1 cellular context compared by ENCODE assay signal in the genomic region with DNA sequence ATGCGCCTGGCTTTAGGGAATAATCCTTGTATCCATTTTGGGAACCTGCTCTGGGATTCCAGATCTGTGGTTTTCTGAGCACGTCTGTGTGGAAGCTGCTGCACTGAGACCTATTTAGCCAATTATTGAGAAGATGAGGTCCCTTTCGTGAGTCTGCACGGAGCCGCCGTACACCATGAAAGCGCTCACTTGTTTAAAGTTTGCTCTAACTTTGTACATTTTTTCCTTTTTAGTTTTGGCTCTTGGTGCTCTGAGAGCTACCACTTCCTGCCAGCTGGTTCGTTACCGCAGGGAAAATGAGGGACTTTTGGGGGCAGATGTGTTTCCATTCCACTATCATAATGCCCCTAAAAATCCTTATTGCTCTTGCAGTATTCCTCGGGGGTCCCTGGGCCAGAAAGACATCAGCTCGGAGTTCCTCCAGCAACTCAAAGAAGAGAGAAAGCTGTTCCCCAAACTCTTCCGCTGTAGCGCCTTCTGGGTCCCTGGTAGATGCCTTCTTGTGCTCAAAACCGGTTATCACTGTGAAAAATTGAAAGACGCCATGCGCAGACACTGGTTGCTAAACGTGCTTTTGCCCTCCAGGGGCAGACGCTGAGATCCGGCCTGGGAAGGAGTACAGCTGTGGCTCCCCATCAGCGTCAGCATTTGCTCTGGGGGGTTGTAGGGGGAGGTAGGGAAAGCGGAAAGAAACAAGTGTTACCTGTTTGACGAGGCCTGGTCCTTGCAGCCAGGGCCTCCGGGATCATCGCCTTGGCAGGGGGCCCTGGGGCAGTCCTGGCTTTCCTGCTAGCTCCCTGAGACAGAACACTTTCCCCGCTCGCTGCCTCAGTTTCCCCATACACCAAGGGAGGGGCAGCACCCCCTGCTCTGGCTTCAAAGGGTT.
TF ChIP-seq lines count a peak whose summit lies in the region.

No MANE protein-coding gene starts in this region.

TF ChIP-seq in GM12878, 131 proteins besides CTCF, POLR2A, EP300 and RAD21 (continued from another document):
- TF ChIP-seq, protein P1, sequence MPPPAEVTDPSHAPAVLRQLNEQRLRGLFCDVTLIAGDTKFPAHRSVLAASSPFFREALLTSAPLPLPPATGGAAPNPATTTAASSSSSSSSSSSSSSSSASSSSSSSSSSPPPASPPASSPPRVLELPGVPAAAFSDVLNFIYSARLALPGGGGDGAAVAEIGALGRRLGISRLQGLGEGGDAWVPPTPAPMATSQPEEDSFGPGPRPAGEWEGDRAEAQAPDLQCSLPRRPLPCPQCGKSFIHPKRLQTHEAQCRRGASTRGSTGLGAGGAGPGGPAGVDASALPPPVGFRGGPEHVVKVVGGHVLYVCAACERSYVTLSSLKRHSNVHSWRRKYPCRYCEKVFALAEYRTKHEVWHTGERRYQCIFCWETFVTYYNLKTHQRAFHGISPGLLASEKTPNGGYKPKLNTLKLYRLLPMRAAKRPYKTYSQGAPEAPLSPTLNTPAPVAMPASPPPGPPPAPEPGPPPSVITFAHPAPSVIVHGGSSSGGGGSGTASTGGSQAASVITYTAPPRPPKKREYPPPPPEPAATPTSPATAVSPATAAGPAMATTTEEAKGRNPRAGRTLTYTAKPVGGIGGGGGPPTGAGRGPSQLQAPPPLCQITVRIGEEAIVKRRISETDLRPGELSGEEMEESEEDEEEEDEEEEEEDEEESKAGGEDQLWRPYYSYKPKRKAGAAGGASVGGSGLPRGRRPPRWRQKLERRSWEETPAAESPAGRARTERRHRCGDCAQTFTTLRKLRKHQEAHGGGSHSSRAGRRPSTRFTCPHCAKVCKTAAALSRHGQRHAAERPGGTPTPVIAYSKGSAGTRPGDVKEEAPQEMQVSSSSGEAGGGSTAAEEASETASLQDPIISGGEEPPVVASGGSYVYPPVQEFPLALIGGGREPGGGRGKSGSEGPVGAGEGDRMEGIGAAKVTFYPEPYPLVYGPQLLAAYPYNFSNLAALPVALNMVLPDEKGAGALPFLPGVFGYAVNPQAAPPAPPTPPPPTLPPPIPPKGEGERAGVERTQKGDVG (CRISPR knock-in tag; IDR thresholded peaks at IDR 0.05): no peak
- TF ChIP-seq STAT1 (conservative IDR thresholded peaks at IDR 0.05) (no peak), ZNF207 (IDR thresholded peaks at IDR 0.05; ENCODE audit: borderline replicate concordance) (no peak), HDAC2 (IDR thresholded peaks at IDR 0.05) (no peak), EGR1 (IDR thresholded peaks at IDR 0.05; ENCODE audit: borderline replicate concordance in 1 of 2, low read depth in 2 of 2, low read length in 2 of 2) (no peak), RUNX3 (IDR thresholded peaks at IDR 0.05; ENCODE audit: low read length) (peak; percentile 93), BRCA1 (IDR thresholded peaks at IDR 0.05; ENCODE audit: low read depth, low read length) (no peak), NBN (IDR thresholded peaks at IDR 0.05) (0 out of 2 replicates have a peak, but pooled peaks have one; percentile 51), MYC (IDR thresholded peaks at IDR 0.05; ENCODE audit: insufficient read depth, insufficient read length, insufficient replicate concordance, low read length, severe bottlenecking) (no peak), TARDBP (IDR thresholded peaks at IDR 0.05; ENCODE audit: borderline replicate concordance) (0 out of 2 replicates have a peak, but pooled peaks have one; percentile 40), BMI1 (IDR thresholded peaks at IDR 0.05; ENCODE audit: borderline replicate concordance) (no peak), HDGF (IDR thresholded peaks at IDR 0.05) (peak; percentile 71; the same call in 1 of the 2 replicates), IKZF2 (IDR thresholded peaks at IDR 0.05) (peak; percentile 63 to 72), BHLHE40 (IDR thresholded peaks at IDR 0.05; ENCODE audit: borderline replicate concordance in 1 of 2, low read depth in 2 of 2, low read length in 1 of 2) (peak; percentile 49 to 54; a peak in 3 of 4 replicates), MTA2 (IDR thresholded peaks at IDR 0.05; ENCODE audit: low read depth) (0 out of 2 replicates have a peak, but pooled peaks have one; percentile 19), SIN3A (IDR thresholded peaks at IDR 0.05; ENCODE audit: low read depth, low read length) (peak; percentile 57; the same call in 1 of the 2 replicates), TAF1 (IDR thresholded peaks at IDR 0.05; ENCODE audit: borderline replicate concordance, low read depth, low read length) (no peak), SMARCA5 (IDR thresholded peaks at IDR 0.05) (peak; percentile 85), SP1 (IDR thresholded peaks at IDR 0.05; ENCODE audit: low read depth, low read length) (peak; percentile 31), SMAD5 (IDR thresholded peaks at IDR 0.05; ENCODE audit: low read depth) (no peak), POLR2AphosphoS2 (IDR thresholded peaks at IDR 0.05; ENCODE audit: low read depth, low read length) (no peak), EED (IDR thresholded peaks at IDR 0.05; ENCODE audit: low read depth) (peak; percentile 68), TCF7 (IDR thresholded peaks at IDR 0.05; ENCODE audit: borderline replicate concordance) (no peak), MXI1 (IDR thresholded peaks at IDR 0.05; ENCODE audit: low read depth, low read length) (peak; percentile 33)
- TF ChIP-seq, protein P2, sequence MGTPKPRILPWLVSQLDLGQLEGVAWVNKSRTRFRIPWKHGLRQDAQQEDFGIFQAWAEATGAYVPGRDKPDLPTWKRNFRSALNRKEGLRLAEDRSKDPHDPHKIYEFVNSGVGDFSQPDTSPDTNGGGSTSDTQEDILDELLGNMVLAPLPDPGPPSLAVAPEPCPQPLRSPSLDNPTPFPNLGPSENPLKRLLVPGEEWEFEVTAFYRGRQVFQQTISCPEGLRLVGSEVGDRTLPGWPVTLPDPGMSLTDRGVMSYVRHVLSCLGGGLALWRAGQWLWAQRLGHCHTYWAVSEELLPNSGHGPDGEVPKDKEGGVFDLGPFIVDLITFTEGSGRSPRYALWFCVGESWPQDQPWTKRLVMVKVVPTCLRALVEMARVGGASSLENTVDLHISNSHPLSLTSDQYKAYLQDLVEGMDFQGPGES (IDR thresholded peaks at IDR 0.05): no peak
- TF ChIP-seq, protein P3, sequence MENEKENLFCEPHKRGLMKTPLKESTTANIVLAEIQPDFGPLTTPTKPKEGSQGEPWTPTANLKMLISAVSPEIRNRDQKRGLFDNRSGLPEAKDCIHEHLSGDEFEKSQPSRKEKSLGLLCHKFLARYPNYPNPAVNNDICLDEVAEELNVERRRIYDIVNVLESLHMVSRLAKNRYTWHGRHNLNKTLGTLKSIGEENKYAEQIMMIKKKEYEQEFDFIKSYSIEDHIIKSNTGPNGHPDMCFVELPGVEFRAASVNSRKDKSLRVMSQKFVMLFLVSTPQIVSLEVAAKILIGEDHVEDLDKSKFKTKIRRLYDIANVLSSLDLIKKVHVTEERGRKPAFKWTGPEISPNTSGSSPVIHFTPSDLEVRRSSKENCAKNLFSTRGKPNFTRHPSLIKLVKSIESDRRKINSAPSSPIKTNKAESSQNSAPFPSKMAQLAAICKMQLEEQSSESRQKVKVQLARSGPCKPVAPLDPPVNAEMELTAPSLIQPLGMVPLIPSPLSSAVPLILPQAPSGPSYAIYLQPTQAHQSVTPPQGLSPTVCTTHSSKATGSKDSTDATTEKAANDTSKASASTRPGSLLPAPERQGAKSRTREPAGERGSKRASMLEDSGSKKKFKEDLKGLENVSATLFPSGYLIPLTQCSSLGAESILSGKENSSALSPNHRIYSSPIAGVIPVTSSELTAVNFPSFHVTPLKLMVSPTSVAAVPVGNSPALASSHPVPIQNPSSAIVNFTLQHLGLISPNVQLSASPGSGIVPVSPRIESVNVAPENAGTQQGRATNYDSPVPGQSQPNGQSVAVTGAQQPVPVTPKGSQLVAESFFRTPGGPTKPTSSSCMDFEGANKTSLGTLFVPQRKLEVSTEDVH (IDR thresholded peaks at IDR 0.05; ENCODE audit: low read depth, partially characterized antibody): peak; percentile 30
- TF ChIP-seq, protein P4, sequence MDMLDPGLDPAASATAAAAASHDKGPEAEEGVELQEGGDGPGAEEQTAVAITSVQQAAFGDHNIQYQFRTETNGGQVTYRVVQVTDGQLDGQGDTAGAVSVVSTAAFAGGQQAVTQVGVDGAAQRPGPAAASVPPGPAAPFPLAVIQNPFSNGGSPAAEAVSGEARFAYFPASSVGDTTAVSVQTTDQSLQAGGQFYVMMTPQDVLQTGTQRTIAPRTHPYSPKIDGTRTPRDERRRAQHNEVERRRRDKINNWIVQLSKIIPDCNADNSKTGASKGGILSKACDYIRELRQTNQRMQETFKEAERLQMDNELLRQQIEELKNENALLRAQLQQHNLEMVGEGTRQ (IDR thresholded peaks at IDR 0.05; ENCODE audit: borderline replicate concordance, low read depth, low read length): no peak
- TF ChIP-seq, protein P5, sequence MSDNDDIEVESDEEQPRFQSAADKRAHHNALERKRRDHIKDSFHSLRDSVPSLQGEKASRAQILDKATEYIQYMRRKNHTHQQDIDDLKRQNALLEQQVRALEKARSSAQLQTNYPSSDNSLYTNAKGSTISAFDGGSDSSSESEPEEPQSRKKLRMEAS (IDR thresholded peaks at IDR 0.05; ENCODE audit: low read depth, low read length): peak; percentile 16; the same call in 1 of the 2 replicates
- TF ChIP-seq, protein P6, sequence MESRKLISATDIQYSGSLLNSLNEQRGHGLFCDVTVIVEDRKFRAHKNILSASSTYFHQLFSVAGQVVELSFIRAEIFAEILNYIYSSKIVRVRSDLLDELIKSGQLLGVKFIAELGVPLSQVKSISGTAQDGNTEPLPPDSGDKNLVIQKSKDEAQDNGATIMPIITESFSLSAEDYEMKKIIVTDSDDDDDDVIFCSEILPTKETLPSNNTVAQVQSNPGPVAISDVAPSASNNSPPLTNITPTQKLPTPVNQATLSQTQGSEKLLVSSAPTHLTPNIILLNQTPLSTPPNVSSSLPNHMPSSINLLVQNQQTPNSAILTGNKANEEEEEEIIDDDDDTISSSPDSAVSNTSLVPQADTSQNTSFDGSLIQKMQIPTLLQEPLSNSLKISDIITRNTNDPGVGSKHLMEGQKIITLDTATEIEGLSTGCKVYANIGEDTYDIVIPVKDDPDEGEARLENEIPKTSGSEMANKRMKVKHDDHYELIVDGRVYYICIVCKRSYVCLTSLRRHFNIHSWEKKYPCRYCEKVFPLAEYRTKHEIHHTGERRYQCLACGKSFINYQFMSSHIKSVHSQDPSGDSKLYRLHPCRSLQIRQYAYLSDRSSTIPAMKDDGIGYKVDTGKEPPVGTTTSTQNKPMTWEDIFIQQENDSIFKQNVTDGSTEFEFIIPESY (IDR thresholded peaks at IDR 0.05): no peak
- TF ChIP-seq, protein P7, sequence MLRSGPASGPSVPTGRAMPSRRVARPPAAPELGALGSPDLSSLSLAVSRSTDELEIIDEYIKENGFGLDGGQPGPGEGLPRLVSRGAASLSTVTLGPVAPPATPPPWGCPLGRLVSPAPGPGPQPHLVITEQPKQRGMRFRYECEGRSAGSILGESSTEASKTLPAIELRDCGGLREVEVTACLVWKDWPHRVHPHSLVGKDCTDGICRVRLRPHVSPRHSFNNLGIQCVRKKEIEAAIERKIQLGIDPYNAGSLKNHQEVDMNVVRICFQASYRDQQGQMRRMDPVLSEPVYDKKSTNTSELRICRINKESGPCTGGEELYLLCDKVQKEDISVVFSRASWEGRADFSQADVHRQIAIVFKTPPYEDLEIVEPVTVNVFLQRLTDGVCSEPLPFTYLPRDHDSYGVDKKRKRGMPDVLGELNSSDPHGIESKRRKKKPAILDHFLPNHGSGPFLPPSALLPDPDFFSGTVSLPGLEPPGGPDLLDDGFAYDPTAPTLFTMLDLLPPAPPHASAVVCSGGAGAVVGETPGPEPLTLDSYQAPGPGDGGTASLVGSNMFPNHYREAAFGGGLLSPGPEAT (IDR thresholded peaks at IDR 0.05; ENCODE audit: low read depth): peak; percentile 78
- TF ChIP-seq, protein P8, sequence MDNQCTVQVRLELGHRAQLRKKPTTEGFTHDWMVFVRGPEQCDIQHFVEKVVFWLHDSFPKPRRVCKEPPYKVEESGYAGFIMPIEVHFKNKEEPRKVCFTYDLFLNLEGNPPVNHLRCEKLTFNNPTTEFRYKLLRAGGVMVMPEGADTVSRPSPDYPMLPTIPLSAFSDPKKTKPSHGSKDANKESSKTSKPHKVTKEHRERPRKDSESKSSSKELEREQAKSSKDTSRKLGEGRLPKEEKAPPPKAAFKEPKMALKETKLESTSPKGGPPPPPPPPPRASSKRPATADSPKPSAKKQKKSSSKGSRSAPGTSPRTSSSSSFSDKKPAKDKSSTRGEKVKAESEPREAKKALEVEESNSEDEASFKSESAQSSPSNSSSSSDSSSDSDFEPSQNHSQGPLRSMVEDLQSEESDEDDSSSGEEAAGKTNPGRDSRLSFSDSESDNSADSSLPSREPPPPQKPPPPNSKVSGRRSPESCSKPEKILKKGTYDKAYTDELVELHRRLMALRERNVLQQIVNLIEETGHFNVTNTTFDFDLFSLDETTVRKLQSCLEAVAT (IDR thresholded peaks at IDR 0.05): peak; percentile 67
- TF ChIP-seq, protein P9, sequence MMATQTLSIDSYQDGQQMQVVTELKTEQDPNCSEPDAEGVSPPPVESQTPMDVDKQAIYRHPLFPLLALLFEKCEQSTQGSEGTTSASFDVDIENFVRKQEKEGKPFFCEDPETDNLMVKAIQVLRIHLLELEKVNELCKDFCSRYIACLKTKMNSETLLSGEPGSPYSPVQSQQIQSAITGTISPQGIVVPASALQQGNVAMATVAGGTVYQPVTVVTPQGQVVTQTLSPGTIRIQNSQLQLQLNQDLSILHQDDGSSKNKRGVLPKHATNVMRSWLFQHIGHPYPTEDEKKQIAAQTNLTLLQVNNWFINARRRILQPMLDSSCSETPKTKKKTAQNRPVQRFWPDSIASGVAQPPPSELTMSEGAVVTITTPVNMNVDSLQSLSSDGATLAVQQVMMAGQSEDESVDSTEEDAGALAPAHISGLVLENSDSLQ (IDR thresholded peaks at IDR 0.05): peak; percentile 26; the same call in 1 of the 2 replicates
